13 cellular contexts compared by ENCODE assay signal in the genomic region with DNA sequence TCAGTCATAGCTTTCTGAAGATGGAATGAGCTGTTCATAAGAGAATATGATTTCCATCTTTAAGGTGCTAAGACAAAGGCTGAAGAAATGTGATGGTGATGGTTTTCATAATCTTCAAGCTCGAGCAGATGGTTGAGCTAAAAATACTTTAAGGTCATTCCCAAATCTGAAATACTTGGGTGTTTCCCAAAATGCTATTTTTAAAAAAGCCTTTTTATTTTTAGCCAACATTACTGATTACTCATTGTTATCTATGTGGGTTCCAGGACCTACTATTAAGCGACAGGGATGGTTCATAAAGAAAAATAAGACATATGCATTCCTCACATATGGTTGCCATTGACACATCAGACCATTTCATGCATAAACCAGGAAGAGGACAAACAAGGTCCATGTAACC.
DNase-seq lines count a peak whose midpoint lies in the region; ATAC-seq and TF ChIP-seq lines count a peak whose summit lies in the region.
"Had no signal": no experiment of that assay in that cellular context is flagged by ENCODE, and none has a peak within 500 bp of the region (broad histone marks: within the 10 kb centered on the region; RNA-seq: fewer than 3 reads in every experiment).

No MANE protein-coding gene starts in this region.

- no peaks in the 10 kb centered on the region for H4K20me1 ChIP-seq in GM23248 (ENCODE audit: insufficient read depth)

- H3K4me3 ChIP-seq in GM23248: no peak overlapping the region
- no peak overlapping the region for H3K4me3 ChIP-seq in fibroblast of mammary gland (ENCODE audit: control insufficient read depth, low read depth, low read length)
- H3K4me3 ChIP-seq: A549, GM23338 had no signal

- no peak for ATAC-seq in HG02970 (IDR thresholded peaks at IDR 0.05; ENCODE audit: low FRiP score, unreplicated experiment)
- ATAC-seq in GM19023 (IDR thresholded peaks at IDR 0.05; ENCODE audit: unreplicated experiment): no peak
- ATAC-seq: A549; CD8-positive, alpha-beta T cell; GM23338 had no signal

- no peak overlapping the region for H3K4me2 ChIP-seq in GM23248 (ENCODE audit: unreplicated experiment)
- H3K4me2 ChIP-seq: A549, GM23338 had no signal

- H3F3A ChIP-seq in GM23248 (ENCODE audit: insufficient read depth): peaks cover 25% of the 10 kb centered on the region

- 24 to 25% methylated on average over 2 of the region's 2 CpGs for WGBS in GM23248 (ENCODE audit: low coverage in 1 of 2, low lambda C conversion rate in 2 of 2, missing lambda C conversion rate in 2 of 2), 2 experiments

- H3K9me2 ChIP-seq in GM23248 (ENCODE audit: insufficient read depth): no peaks in the 10 kb centered on the region

- DNase-seq in EH (ENCODE audit: low read depth): peak; percentile 6
- peak; percentile 10 for DNase-seq in GM23248
- DNase-seq in fibroblast of mammary gland (ENCODE audit: low read depth): peak; percentile 1
- peak; percentile 24 for DNase-seq in myocyte (ENCODE audit: low read depth)
- DNase-seq in COLO668 (lab: John Stamatoyannopoulos, UW; ENCODE audit: unreplicated experiment): no peak
- DNase-seq: Caco-2; CD8-positive, alpha-beta T cell; DND-41; H7 had no signal

- no peak overlapping the region for H3K9ac ChIP-seq in GM23248

- H3K4me1 ChIP-seq in GM23248 (ENCODE audit: insufficient read depth): peaks cover 26% of the 10 kb centered on the region
- H3K4me1 ChIP-seq: A549, Caco-2 had no signal

- TF ChIP-seq CTCF in fibroblast of mammary gland (conservative IDR thresholded peaks at IDR 0.05; ENCODE audit: control insufficient read depth, insufficient read depth, low read depth, low read length): no peak

- no peaks in the 10 kb centered on the region for H3K79me2 ChIP-seq in GM23248 (ENCODE audit: insufficient read depth)

- H2AFZ ChIP-seq in GM23248: no peak overlapping the region
- H2AFZ ChIP-seq: GM23338 had no signal

- H3K9me3 ChIP-seq in GM23248 (ENCODE audit: low read depth): no peaks in the 10 kb centered on the region
- H3K9me3 ChIP-seq: A549, Caco-2 had no signal

- no peaks in the 10 kb centered on the region for H3K36me3 ChIP-seq in GM23248 (ENCODE audit: low read depth)

- in situ Hi-C loops in GM23248 (cut with MboI): no loop called here

- H3K27ac ChIP-seq in GM23248: no peak overlapping the region
- H3K27ac ChIP-seq: A549 had no signal

- H3K27me3 ChIP-seq in GM23248 (replicated peaks; ENCODE audit: insufficient read depth): no peaks in the 10 kb centered on the region
